In the genomic region with DNA sequence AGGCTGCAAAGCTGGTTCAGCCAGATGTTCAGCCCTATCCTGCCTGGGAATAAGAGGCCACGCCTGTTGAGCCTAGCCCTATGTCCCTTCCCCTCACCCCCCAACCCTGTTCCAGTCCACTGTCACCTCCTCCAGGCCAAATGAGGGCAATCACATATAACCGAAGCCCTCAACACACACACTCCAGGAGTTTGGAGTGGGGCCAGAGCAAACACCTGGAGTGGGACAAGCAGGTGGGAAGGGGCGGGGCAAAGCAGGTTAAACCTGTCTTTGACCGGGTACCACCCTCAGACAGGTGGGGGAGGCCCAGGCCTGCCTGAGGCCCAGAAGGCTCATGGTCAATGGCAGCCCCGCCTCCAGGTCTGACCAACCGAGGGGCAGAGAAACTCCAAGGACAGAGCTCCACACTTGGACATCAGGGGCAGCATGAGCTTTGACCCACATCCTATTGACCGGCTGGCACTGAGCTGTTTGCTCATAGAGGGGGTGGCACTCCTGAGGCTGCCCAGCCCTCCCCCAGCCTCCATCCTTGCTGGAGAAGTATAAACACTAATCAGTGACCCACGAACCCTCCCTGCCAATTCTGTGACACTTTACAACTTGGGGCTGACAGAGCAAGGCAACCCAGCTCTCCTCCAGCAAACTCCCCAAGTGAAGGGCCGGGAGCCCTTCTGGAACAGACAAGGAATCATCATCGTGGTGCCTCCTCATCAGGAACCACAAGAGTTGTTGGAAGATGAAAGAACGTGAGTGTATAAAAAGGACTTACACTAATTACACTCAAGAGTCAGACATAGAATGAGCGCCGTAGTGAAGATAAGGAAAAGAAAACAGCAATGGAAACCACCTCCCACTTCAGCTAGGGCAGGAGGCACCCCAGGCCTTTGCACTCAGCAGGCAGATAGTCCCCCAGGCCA, we compare ENCODE assay signal across 1 cellular context.
A peak's percentile ranks its signal among the peaks of the same experiment; 100 is the strongest.
TF ChIP-seq lines count a peak whose summit lies in the region.

No MANE protein-coding gene starts in this region.

TF ChIP-seq in HepG2, 621 proteins besides CTCF, POLR2A, EP300 and RAD21 (continued from another document and continues in another):
- TF ChIP-seq KDM2A (CRISPR knock-in tag; IDR thresholded peaks at IDR 0.05; ENCODE audit: borderline replicate concordance, low read depth) (peak; percentile 58; the same call in 1 of the 2 replicates), ARID2 (CRISPR knock-in tag; IDR thresholded peaks at IDR 0.05; ENCODE audit: borderline replicate concordance) (no peak), KDM5A (IDR thresholded peaks at IDR 0.05; ENCODE audit: borderline replicate concordance, low read length) (0 out of 2 replicates have a peak, but pooled peaks have one; percentile 8), SIN3A (IDR thresholded peaks at IDR 0.05; ENCODE audit: borderline replicate concordance, low read depth, low read length) (peak; percentile 53), BRCA1 (CRISPR knock-in tag; IDR thresholded peaks at IDR 0.05) (no peak), SP1 (IDR thresholded peaks at IDR 0.05) (no peak), SP1 (CRISPR knock-in tag; IDR thresholded peaks at IDR 0.05) (peak; percentile 48; the same call in 1 of the 2 replicates), SALL2 (CRISPR knock-in tag; IDR thresholded peaks at IDR 0.05) (0 out of 2 replicates have a peak, but pooled peaks have one; percentile 32), HHEX (CRISPR knock-in tag; IDR thresholded peaks at IDR 0.05) (peak; percentile 38; the same call in 1 of the 2 replicates), NFATC3 (CRISPR knock-in tag; IDR thresholded peaks at IDR 0.05) (no peak), MED1 (CRISPR knock-in tag; IDR thresholded peaks at IDR 0.05) (peak; percentile 78), MTF1 (CRISPR knock-in tag; IDR thresholded peaks at IDR 0.05) (no peak), CHD4 (IDR thresholded peaks at IDR 0.05; ENCODE audit: borderline replicate concordance, low read length) (peak; percentile 59; the same call in 1 of the 2 replicates), ZNF780A (CRISPR knock-in tag; IDR thresholded peaks at IDR 0.05) (peak; percentile 22; the same call in 1 of the 2 replicates), ZNF792 (CRISPR knock-in tag; IDR thresholded peaks at IDR 0.05) (no peak), ZNF772 (CRISPR knock-in tag; IDR thresholded peaks at IDR 0.05) (0 out of 2 replicates have a peak, but pooled peaks have one; percentile 37), NR3C1 (CRISPR knock-in tag; IDR thresholded peaks at IDR 0.05) (no peak), TEAD3 (CRISPR knock-in tag; optimal IDR thresholded peaks at IDR 0.05; ENCODE audit: borderline replicate concordance) (peak; percentile 61), ADNP (CRISPR knock-in tag; IDR thresholded peaks at IDR 0.05) (no peak), ZNF788 (CRISPR knock-in tag; IDR thresholded peaks at IDR 0.05; ENCODE audit: borderline replicate concordance) (peak; percentile 15; the same call in 1 of the 2 replicates), SYNCRIP (IDR thresholded peaks at IDR 0.05; ENCODE audit: insufficient read depth, low read depth, low read length) (no peak), MTA3 (CRISPR knock-in tag; IDR thresholded peaks at IDR 0.05) (no peak), SP140L (CRISPR knock-in tag; IDR thresholded peaks at IDR 0.05; ENCODE audit: borderline replicate concordance) (no peak), ZBTB7B (CRISPR knock-in tag; IDR thresholded peaks at IDR 0.05) (peak; percentile 24; the same call in 1 of the 2 replicates), KLF15 (CRISPR knock-in tag; IDR thresholded peaks at IDR 0.05; ENCODE audit: borderline replicate concordance) (no peak; the same call in 1 of the 2 replicates), SRY (CRISPR knock-in tag; IDR thresholded peaks at IDR 0.05) (peak; percentile 5; the same call in 1 of the 2 replicates), HOXA7 (CRISPR knock-in tag; IDR thresholded peaks at IDR 0.05) (no peak), ZNF572 (CRISPR knock-in tag; IDR thresholded peaks at IDR 0.05) (peak; percentile 21), SP2 (CRISPR knock-in tag; IDR thresholded peaks at IDR 0.05) (peak; percentile 31; the same call in 1 of the 2 replicates), ATAD3A (CRISPR knock-in tag; IDR thresholded peaks at IDR 0.05) (no peak), BCL6 (CRISPR knock-in tag; IDR thresholded peaks at IDR 0.05) (peak; percentile 92)
- TF ChIP-seq, protein P1, sequence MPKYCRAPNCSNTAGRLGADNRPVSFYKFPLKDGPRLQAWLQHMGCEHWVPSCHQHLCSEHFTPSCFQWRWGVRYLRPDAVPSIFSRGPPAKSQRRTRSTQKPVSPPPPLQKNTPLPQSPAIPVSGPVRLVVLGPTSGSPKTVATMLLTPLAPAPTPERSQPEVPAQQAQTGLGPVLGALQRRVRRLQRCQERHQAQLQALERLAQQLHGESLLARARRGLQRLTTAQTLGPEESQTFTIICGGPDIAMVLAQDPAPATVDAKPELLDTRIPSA (CRISPR knock-in tag; IDR thresholded peaks at IDR 0.05; ENCODE audit: borderline replicate concordance), result no peak; the same call in 1 of the 2 replicates
- TF ChIP-seq, protein P2, sequence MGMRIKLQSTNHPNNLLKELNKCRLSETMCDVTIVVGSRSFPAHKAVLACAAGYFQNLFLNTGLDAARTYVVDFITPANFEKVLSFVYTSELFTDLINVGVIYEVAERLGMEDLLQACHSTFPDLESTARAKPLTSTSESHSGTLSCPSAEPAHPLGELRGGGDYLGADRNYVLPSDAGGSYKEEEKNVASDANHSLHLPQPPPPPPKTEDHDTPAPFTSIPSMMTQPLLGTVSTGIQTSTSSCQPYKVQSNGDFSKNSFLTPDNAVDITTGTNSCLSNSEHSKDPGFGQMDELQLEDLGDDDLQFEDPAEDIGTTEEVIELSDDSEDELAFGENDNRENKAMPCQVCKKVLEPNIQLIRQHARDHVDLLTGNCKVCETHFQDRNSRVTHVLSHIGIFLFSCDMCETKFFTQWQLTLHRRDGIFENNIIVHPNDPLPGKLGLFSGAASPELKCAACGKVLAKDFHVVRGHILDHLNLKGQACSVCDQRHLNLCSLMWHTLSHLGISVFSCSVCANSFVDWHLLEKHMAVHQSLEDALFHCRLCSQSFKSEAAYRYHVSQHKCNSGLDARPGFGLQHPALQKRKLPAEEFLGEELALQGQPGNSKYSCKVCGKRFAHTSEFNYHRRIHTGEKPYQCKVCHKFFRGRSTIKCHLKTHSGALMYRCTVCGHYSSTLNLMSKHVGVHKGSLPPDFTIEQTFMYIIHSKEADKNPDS (CRISPR knock-in tag; IDR thresholded peaks at IDR 0.05), result no peak; the same call in 1 of the 2 replicates
- TF ChIP-seq, protein P3, sequence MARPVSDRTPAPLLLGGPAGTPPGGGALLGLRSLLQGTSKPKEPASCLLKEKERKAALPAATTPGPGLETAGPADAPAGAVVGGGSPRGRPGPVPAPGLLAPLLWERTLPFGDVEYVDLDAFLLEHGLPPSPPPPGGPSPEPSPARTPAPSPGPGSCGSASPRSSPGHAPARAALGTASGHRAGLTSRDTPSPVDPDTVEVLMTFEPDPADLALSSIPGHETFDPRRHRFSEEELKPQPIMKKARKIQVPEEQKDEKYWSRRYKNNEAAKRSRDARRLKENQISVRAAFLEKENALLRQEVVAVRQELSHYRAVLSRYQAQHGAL (CRISPR knock-in tag; IDR thresholded peaks at IDR 0.05; ENCODE audit: not compliant biosample characterization), result no peak
- TF ChIP-seq, protein P4, sequence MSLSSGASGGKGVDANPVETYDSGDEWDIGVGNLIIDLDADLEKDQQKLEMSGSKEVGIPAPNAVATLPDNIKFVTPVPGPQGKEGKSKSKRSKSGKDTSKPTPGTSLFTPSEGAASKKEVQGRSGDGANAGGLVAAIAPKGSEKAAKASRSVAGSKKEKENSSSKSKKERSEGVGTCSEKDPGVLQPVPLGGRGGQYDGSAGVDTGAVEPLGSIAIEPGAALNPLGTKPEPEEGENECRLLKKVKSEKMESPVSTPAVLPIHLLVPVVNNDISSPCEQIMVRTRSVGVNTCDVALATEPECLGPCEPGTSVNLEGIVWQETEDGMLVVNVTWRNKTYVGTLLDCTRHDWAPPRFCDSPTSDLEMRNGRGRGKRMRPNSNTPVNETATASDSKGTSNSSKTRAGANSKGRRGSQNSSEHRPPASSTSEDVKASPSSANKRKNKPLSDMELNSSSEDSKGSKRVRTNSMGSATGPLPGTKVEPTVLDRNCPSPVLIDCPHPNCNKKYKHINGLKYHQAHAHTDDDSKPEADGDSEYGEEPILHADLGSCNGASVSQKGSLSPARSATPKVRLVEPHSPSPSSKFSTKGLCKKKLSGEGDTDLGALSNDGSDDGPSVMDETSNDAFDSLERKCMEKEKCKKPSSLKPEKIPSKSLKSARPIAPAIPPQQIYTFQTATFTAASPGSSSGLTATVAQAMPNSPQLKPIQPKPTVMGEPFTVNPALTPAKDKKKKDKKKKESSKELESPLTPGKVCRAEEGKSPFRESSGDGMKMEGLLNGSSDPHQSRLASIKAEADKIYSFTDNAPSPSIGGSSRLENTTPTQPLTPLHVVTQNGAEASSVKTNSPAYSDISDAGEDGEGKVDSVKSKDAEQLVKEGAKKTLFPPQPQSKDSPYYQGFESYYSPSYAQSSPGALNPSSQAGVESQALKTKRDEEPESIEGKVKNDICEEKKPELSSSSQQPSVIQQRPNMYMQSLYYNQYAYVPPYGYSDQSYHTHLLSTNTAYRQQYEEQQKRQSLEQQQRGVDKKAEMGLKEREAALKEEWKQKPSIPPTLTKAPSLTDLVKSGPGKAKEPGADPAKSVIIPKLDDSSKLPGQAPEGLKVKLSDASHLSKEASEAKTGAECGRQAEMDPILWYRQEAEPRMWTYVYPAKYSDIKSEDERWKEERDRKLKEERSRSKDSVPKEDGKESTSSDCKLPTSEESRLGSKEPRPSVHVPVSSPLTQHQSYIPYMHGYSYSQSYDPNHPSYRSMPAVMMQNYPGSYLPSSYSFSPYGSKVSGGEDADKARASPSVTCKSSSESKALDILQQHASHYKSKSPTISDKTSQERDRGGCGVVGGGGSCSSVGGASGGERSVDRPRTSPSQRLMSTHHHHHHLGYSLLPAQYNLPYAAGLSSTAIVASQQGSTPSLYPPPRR (CRISPR knock-in tag; IDR thresholded peaks at IDR 0.05; ENCODE audit: borderline replicate concordance), result peak; percentile 81
- TF ChIP-seq, protein P5, sequence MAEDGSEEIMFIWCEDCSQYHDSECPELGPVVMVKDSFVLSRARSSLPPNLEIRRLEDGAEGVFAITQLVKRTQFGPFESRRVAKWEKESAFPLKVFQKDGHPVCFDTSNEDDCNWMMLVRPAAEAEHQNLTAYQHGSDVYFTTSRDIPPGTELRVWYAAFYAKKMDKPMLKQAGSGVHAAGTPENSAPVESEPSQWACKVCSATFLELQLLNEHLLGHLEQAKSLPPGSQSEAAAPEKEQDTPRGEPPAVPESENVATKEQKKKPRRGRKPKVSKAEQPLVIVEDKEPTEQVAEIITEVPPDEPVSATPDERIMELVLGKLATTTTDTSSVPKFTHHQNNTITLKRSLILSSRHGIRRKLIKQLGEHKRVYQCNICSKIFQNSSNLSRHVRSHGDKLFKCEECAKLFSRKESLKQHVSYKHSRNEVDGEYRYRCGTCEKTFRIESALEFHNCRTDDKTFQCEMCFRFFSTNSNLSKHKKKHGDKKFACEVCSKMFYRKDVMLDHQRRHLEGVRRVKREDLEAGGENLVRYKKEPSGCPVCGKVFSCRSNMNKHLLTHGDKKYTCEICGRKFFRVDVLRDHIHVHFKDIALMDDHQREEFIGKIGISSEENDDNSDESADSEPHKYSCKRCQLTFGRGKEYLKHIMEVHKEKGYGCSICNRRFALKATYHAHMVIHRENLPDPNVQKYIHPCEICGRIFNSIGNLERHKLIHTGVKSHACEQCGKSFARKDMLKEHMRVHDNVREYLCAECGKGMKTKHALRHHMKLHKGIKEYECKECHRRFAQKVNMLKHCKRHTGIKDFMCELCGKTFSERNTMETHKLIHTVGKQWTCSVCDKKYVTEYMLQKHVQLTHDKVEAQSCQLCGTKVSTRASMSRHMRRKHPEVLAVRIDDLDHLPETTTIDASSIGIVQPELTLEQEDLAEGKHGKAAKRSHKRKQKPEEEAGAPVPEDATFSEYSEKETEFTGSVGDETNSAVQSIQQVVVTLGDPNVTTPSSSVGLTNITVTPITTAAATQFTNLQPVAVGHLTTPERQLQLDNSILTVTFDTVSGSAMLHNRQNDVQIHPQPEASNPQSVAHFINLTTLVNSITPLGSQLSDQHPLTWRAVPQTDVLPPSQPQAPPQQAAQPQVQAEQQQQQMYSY (CRISPR knock-in tag; IDR thresholded peaks at IDR 0.05), result no peak
- TF ChIP-seq, protein P6, sequence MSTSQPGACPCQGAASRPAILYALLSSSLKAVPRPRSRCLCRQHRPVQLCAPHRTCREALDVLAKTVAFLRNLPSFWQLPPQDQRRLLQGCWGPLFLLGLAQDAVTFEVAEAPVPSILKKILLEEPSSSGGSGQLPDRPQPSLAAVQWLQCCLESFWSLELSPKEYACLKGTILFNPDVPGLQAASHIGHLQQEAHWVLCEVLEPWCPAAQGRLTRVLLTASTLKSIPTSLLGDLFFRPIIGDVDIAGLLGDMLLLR (CRISPR knock-in tag; IDR thresholded peaks at IDR 0.05), result no peak
- TF ChIP-seq, protein P7, sequence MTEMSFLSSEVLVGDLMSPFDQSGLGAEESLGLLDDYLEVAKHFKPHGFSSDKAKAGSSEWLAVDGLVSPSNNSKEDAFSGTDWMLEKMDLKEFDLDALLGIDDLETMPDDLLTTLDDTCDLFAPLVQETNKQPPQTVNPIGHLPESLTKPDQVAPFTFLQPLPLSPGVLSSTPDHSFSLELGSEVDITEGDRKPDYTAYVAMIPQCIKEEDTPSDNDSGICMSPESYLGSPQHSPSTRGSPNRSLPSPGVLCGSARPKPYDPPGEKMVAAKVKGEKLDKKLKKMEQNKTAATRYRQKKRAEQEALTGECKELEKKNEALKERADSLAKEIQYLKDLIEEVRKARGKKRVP (CRISPR knock-in tag; IDR thresholded peaks at IDR 0.05), result no peak
- TF ChIP-seq, protein P8, sequence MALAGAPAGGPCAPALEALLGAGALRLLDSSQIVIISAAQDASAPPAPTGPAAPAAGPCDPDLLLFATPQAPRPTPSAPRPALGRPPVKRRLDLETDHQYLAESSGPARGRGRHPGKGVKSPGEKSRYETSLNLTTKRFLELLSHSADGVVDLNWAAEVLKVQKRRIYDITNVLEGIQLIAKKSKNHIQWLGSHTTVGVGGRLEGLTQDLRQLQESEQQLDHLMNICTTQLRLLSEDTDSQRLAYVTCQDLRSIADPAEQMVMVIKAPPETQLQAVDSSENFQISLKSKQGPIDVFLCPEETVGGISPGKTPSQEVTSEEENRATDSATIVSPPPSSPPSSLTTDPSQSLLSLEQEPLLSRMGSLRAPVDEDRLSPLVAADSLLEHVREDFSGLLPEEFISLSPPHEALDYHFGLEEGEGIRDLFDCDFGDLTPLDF (CRISPR knock-in tag; IDR thresholded peaks at IDR 0.05), result no peak
- TF ChIP-seq, protein P9, sequence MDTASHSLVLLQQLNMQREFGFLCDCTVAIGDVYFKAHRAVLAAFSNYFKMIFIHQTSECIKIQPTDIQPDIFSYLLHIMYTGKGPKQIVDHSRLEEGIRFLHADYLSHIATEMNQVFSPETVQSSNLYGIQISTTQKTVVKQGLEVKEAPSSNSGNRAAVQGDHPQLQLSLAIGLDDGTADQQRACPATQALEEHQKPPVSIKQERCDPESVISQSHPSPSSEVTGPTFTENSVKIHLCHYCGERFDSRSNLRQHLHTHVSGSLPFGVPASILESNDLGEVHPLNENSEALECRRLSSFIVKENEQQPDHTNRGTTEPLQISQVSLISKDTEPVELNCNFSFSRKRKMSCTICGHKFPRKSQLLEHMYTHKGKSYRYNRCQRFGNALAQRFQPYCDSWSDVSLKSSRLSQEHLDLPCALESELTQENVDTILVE (CRISPR knock-in tag; IDR thresholded peaks at IDR 0.05), result peak; percentile 78
